In genomic region chr2:24104906-24105305, GRCh38 we compare ENCODE assay signal across 17 cellular contexts. TPM values are rescaled to one million over a fixed set of nuclear protein-coding genes. Genes with fewer than 3 reads are reported as not detected.
DNase-seq lines count a peak whose midpoint lies in the region; ATAC-seq and TF ChIP-seq lines count a peak whose summit lies in the region.
"Had no signal": no experiment of that assay in that cellular context is flagged by ENCODE, and none has a peak within 500 bp of the region (broad histone marks: within the 10 kb centered on the region; RNA-seq: fewer than 3 reads in every experiment).

No MANE protein-coding gene starts in this region.

- no peak overlapping the region for H3K4me3 Mint-ChIP-seq in memory B cell
- no peak overlapping the region for H3K4me3 Mint-ChIP-seq in stimulated activated effector memory CD8-positive, alpha-beta T cell treated with anti-CD3 and anti-CD28 coated beads, Interleukin-12 subunit alpha, Interleukin-12 subunit beta, amount 100 ng/mL, for 72 hours
- H3K4me3 Mint-ChIP-seq: CD8-positive, alpha-beta memory T cell; GM23338; HFFc6 had no signal

- H3K27me3 Mint-ChIP-seq in memory B cell = no peaks in the 10 kb centered on the region
- H3K27me3 Mint-ChIP-seq: CD8-positive, alpha-beta memory T cell had no signal

- H3K9me3 Mint-ChIP-seq in memory B cell = peaks cover 14% of the 10 kb centered on the region
- H3K9me3 Mint-ChIP-seq in stimulated activated effector memory CD8-positive, alpha-beta T cell treated with anti-CD3 and anti-CD28 coated beads, Interleukin-12 subunit alpha, Interleukin-12 subunit beta, amount 100 ng/mL, for 72 hours = peaks cover 13% of the 10 kb centered on the region
- H3K9me3 Mint-ChIP-seq: GM23338 had no signal

- TF ChIP-seq CTCF in GM13976 (IDR thresholded peaks at IDR 0.05; ENCODE audit: borderline replicate concordance, control extremely low read depth, extremely low read depth, insufficient read depth, missing control alignments) (no peak), foreskin keratinocyte (conservative IDR thresholded peaks at IDR 0.05) (no peak)

- H3K4me1 Mint-ChIP-seq in memory B cell = peaks cover 14% of the 10 kb centered on the region
- no peaks in the 10 kb centered on the region for H3K4me1 Mint-ChIP-seq in stimulated activated effector memory CD8-positive, alpha-beta T cell treated with anti-CD3 and anti-CD28 coated beads, Interleukin-12 subunit alpha, Interleukin-12 subunit beta, amount 100 ng/mL, for 72 hours
- H3K4me1 Mint-ChIP-seq: CD8-positive, alpha-beta memory T cell; GM23338 had no signal

- ATAC-seq in memory B cell (ENCODE audit: low read depth) (peak; percentile 57), foreskin keratinocyte (no peak)
- ATAC-seq in stimulated activated effector memory CD8-positive, alpha-beta T cell treated with anti-CD3 and anti-CD28 coated beads, Interleukin-12 subunit alpha, Interleukin-12 subunit beta, amount 100 ng/mL, for 72 hours = no peak

- H3K27ac Mint-ChIP-seq in memory B cell = peak overlapping the region; percentile 73
- H3K27ac Mint-ChIP-seq in stimulated activated effector memory CD8-positive, alpha-beta T cell treated with anti-CD3 and anti-CD28 coated beads, Interleukin-12 subunit alpha, Interleukin-12 subunit beta, amount 100 ng/mL, for 72 hours = no peak overlapping the region
- H3K27ac Mint-ChIP-seq: GM23338, HFFc6 had no signal

- no peaks in the 10 kb centered on the region for H3K27me3 ChIP-seq in foreskin keratinocyte
- H3K27me3 ChIP-seq: BLaER1 had no signal

- H3K36me3 Mint-ChIP-seq in memory B cell = peaks cover 20% of the 10 kb centered on the region
- H3K36me3 Mint-ChIP-seq in stimulated activated effector memory CD8-positive, alpha-beta T cell treated with anti-CD3 and anti-CD28 coated beads, Interleukin-12 subunit alpha, Interleukin-12 subunit beta, amount 100 ng/mL, for 72 hours = no peaks in the 10 kb centered on the region

- H3K27ac ChIP-seq in foreskin keratinocyte = no peak overlapping the region
- H3K27ac ChIP-seq: BLaER1 had no signal

- in situ Hi-C loops in GM13976 (cut with MboI; ENCODE audit: low sequenced_read_pairs, unreplicated experiment) = loop anchor here (25.0 kb wide), 1 partner anchor 282 kb away; no protein-coding TSS in a partner anchor

- H3K4me1 ChIP-seq in foreskin keratinocyte = no peaks in the 10 kb centered on the region

- DNase-seq in GM13976 (ENCODE audit: low spot score) (peak; percentile 32), NCI-H2171 treated with DMSO at 0.1 percent for 48 hours (lab: John Stamatoyannopoulos, UW) (peak; percentile 98), memory B cell (ENCODE audit: low spot score in 2 of 2) (no peak), retina (no peak), foreskin keratinocyte (no peak)
- no peak for DNase-seq in stimulated activated effector memory CD8-positive, alpha-beta T cell treated with anti-CD3 and anti-CD28 coated beads, Interleukin-12 subunit alpha, Interleukin-12 subunit beta, amount 100 ng/mL, for 72 hours (ENCODE audit: low spot score in 2 of 2)
- DNase-seq: CD8-positive, alpha-beta memory T cell; DMS153; HFFc6; KBM-7; NCI-H1048; NCI-H69; NK-92 treated with Interleukin-12 subunit alpha and Interleukin-12 subunit beta, amount 100 ng/mL, for 24 hours; OCI-M1; RPMI8226 had no signal

RNA-seq across cellular contexts. Expression of gene PFN4, which starts 18.2 kb away (rescaled TPM):
- 0.37 and 0.56 TPM in 2 replicates for total RNA-seq in foreskin keratinocyte
- 0.25 and 0.45 TPM in 2 replicates for polyA plus RNA-seq in foreskin keratinocyte
- polyA plus RNA-seq: CD8-positive, alpha-beta memory T cell; GM23338 had no signal

RNA-seq across cellular contexts. Expression of gene FAM228B, which starts 18.4 kb away (rescaled TPM):
- 1.6 and 3.2 TPM in 2 replicates for total RNA-seq in foreskin keratinocyte
- polyA plus RNA-seq in foreskin keratinocyte = 1.5 and 2.4 TPM in 2 replicates

RNA-seq across cellular contexts. Expression of gene TP53I3, which starts 20.3 kb away (rescaled TPM):
- total RNA-seq in foreskin keratinocyte = 38.4 and 59.8 TPM in 2 replicates
- 39.4 and 61.3 TPM in 2 replicates for polyA plus RNA-seq in foreskin keratinocyte
- polyA plus RNA-seq: CD8-positive, alpha-beta memory T cell had no signal

RNA-seq across cellular contexts. Expression of gene SF3B6, which starts 28.8 kb away (rescaled TPM):
- 176 and 192 TPM in 2 replicates for total RNA-seq in foreskin keratinocyte
- 232 and 280 TPM in 2 replicates for polyA plus RNA-seq in foreskin keratinocyte

RNA-seq across cellular contexts. Expression of gene FKBP1B, which starts 55.4 kb away (rescaled TPM):
- total RNA-seq in foreskin keratinocyte = 15.2 and 16.7 TPM in 2 replicates
- 20.3 and 23.6 TPM in 2 replicates for polyA plus RNA-seq in foreskin keratinocyte

Comparison
In these comparisons a context has a peak if more than half of its experiments do, and no peak if none do; other contexts are left out.
1. DNase-seq: peak in GM13976 (single experiment) and NCI-H2171 treated with DMSO at 0.1 percent for 48 hours (single experiment); none in memory B cell (0 of 2), retina (single experiment), foreskin keratinocyte (0 of 2) and stimulated activated effector memory CD8-positive, alpha-beta T cell treated with anti-CD3 and anti-CD28 coated beads, Interleukin-12 subunit alpha, Interleukin-12 subunit beta, amount 100 ng/mL, for 72 hours (0 of 2).